8 cellular contexts compared by ENCODE assay signal in genomic region chr1:32652244-32652962, GRCh38. TPM values are rescaled to one million over a fixed set of nuclear protein-coding genes. Genes with fewer than 3 reads are reported as not detected.
DNase-seq lines count a peak whose midpoint lies in the region; ATAC-seq and TF ChIP-seq lines count a peak whose summit lies in the region.

No MANE protein-coding gene starts in this region.

- no peaks in the 10 kb centered on the region for H4K20me1 ChIP-seq in GM23248 (ENCODE audit: insufficient read depth)

- TF ChIP-seq CTCF in fibroblast of pulmonary artery (IDR thresholded peaks at IDR 0.05; ENCODE audit: low read length, missing control alignments) = no peak

- H3K4me3 ChIP-seq in GM23248 = peak overlapping the region; percentile 89
- peak overlapping the region; percentile 87 for H3K4me3 ChIP-seq in SK-N-MC
- peak overlapping the region; percentile 79 for H3K4me3 ChIP-seq in fibroblast of pulmonary artery (replicated peaks; ENCODE audit: low read depth, low read length)
- peak overlapping the region; percentile 84 for H3K4me3 ChIP-seq in skeletal muscle cell (ENCODE audit: low read depth, low read length)

- H3K27ac ChIP-seq in GM23248 = peak overlapping the region; percentile 99
- H3K27ac ChIP-seq in SK-N-MC = peak overlapping the region; percentile 95

- H3K9me2 ChIP-seq in GM23248 (ENCODE audit: insufficient read depth) = no peaks in the 10 kb centered on the region

- DNase-seq in GM23248 = no peak
- no peak for DNase-seq in SK-N-MC (ENCODE audit: low read depth, low spot score)
- no peak for DNase-seq in fibroblast of pulmonary artery (ENCODE audit: low read depth)
- DNase-seq in skeletal muscle cell (ENCODE audit: low read depth) = no peak
- DNase-seq in stimulated activated CD4-positive, alpha-beta T cell treated with anti-CD3 and anti-CD28 coated beads, Interleukin-4, amount 100 ng/mL, for 4 hours = no peak
- DNase-seq in NK-92 (lab: John Stamatoyannopoulos, UW; ENCODE audit: unreplicated experiment) = no peak
- no peak for DNase-seq in NCI-H748 treated with DMSO at 0.1 percent for 48 hours (lab: John Stamatoyannopoulos, UW)

- peak overlapping the region; percentile 91 for H3K4me2 ChIP-seq in GM23248 (ENCODE audit: unreplicated experiment)

- H3K27me3 ChIP-seq in GM23248 (replicated peaks; ENCODE audit: insufficient read depth) = no peaks in the 10 kb centered on the region

- H3K9me3 ChIP-seq in GM23248 (ENCODE audit: low read depth) (no peaks in the 10 kb centered on the region), SK-N-MC (ENCODE audit: low read depth, low read length) (no peaks in the 10 kb centered on the region)

- in situ Hi-C loops in GM23248 (cut with MboI) = no loop called here

- H3K9ac ChIP-seq in GM23248 (peak overlapping the region; percentile 98), SK-N-MC (ENCODE audit: insufficient read length) (peak overlapping the region; percentile 100)

- peaks cover 89% of the 10 kb centered on the region for H3K79me2 ChIP-seq in GM23248 (ENCODE audit: insufficient read depth)

- H3K36me3 ChIP-seq in GM23248 (ENCODE audit: low read depth) (peaks cover 28% of the 10 kb centered on the region), SK-N-MC (ENCODE audit: insufficient read depth, low read length) (peaks cover 58% of the 10 kb centered on the region)

- no peak for ATAC-seq in HG03565 (IDR thresholded peaks at IDR 0.05; ENCODE audit: unreplicated experiment)

- peaks cover 20% of the 10 kb centered on the region for H3K4me1 ChIP-seq in GM23248 (ENCODE audit: insufficient read depth)

- peaks cover 28% of the 10 kb centered on the region; the same call in 1 of the 2 replicates for H3F3A ChIP-seq in GM23248 (ENCODE audit: insufficient read depth)

- 82 to 83% methylated on average over 16 of the region's 16 CpGs for WGBS in GM23248 (ENCODE audit: low coverage in 1 of 2, low lambda C conversion rate in 2 of 2, missing lambda C conversion rate in 2 of 2), 2 experiments

- no peak overlapping the region for H2AFZ ChIP-seq in GM23248

RNA-seq across cellular contexts. Expression of gene RBBP4, which starts 1.4 kb away (rescaled TPM):
- total RNA-seq in GM23248 (2014; rRNA removed; shearing (Covaris generic)) = 72.4 and 89.9 TPM in 2 replicates
- 109 and 116 TPM in 2 replicates for polyA plus RNA-seq in GM23248 (2016; fragmentation: Nextera tagmentation; extraction: Ambion mirVana)

RNA-seq across cellular contexts. Expression of gene ZBTB8OS, which starts 2.1 kb away (rescaled TPM):
- total RNA-seq in GM23248 (2014; rRNA removed; shearing (Covaris generic)) = 37.0 and 44.6 TPM in 2 replicates
- 48.9 and 52.9 TPM in 2 replicates for polyA plus RNA-seq in GM23248 (2016; fragmentation: Nextera tagmentation; extraction: Ambion mirVana)

RNA-seq across cellular contexts. Expression of gene SYNC, which starts 50.2 kb away (rescaled TPM):
- 103 and 112 TPM in 2 replicates for total RNA-seq in GM23248 (2014; rRNA removed; shearing (Covaris generic))
- polyA plus RNA-seq in GM23248 (2016; fragmentation: Nextera tagmentation; extraction: Ambion mirVana) = 60.0 and 60.5 TPM in 2 replicates
